In genomic region chr10:110397856-110398255, GRCh38 we compare ENCODE assay signal across 1 cellular context.
TF ChIP-seq lines count a peak whose summit lies in the region.

No MANE protein-coding gene starts in this region.

TF ChIP-seq in IMR-90, 13 proteins besides CTCF, POLR2A, EP300 and RAD21:
- TF ChIP-seq USF2 (IDR thresholded peaks at IDR 0.05; ENCODE audit: low read depth, low read length) (no peak), SMC3 (IDR thresholded peaks at IDR 0.05; ENCODE audit: low read depth, low read length) (no peak), ELK1 (IDR thresholded peaks at IDR 0.05; ENCODE audit: borderline replicate concordance, low read depth, low read length) (no peak), RCOR1 (IDR thresholded peaks at IDR 0.05; ENCODE audit: insufficient replicate concordance, low read length) (no peak), MXI1 (IDR thresholded peaks at IDR 0.05; ENCODE audit: borderline replicate concordance, low read depth, low read length) (no peak), MAZ (IDR thresholded peaks at IDR 0.05; ENCODE audit: borderline replicate concordance, low read depth, low read length) (no peak), CHD1 (IDR thresholded peaks at IDR 0.05; ENCODE audit: low read depth, low read length) (no peak), FOS (IDR thresholded peaks at IDR 0.05; ENCODE audit: low read depth, low read length) (no peak), MAFK (IDR thresholded peaks at IDR 0.05; ENCODE audit: low read depth, low read length) (no peak), BHLHE40 (IDR thresholded peaks at IDR 0.05; ENCODE audit: low read depth, low read length) (no peak), NFE2L2 (IDR thresholded peaks at IDR 0.05; ENCODE audit: low read depth, low read length) (no peak), RFX5 (IDR thresholded peaks at IDR 0.05; ENCODE audit: low read depth, low read length) (no peak), CEBPB (IDR thresholded peaks at IDR 0.05; ENCODE audit: low read depth, low read length) (no peak)
